Comparison of ENCODE assay signal across 8 cellular contexts in genomic region chr12:89524201-89525001, GRCh38. TPM values are rescaled to one million over a fixed set of nuclear protein-coding genes. Genes with fewer than 3 reads are reported as not detected.
DNase-seq lines count a peak whose midpoint lies in the region; ATAC-seq, FAIRE-seq and TF ChIP-seq lines count a peak whose summit lies in the region.

TSS of gene GALNT4 (minus strand) at chr12:89524796. CDS start at chr12:89524549, 247 bp downstream.

- WGBS in pancreas, 2 donors: 1% methylated on average over 41 of the region's 41 CpGs
- 1 to 2% methylated on average over 41 of the region's 41 CpGs for WGBS in tibial nerve, 2 donors

- H3K27me3 ChIP-seq in Karpas-422 (ENCODE audit: low read length) (no peaks in the 10 kb centered on the region), pancreas (no peaks in the 10 kb centered on the region), tibial nerve (no peaks in the 10 kb centered on the region)

- peak within 1 kb of the TSS; percentile 99 for H2AFZ ChIP-seq in Karpas-422 (ENCODE audit: low read length)

- peaks cover 27% of the 10 kb centered on the region for H3K36me3 Mint-ChIP-seq in activated naive CD8-positive, alpha-beta T cell treated with anti-CD3 and anti-CD28 coated beads for 36 hours

- peak within 1 kb of the TSS; percentile 91 for H3K4me3 Mint-ChIP-seq in activated naive CD8-positive, alpha-beta T cell treated with anti-CD3 and anti-CD28 coated beads for 36 hours

- peak within 1 kb of the TSS; percentile 93 for H3K27ac Mint-ChIP-seq in activated naive CD8-positive, alpha-beta T cell treated with anti-CD3 and anti-CD28 coated beads for 36 hours

- peaks cover 35% of the 10 kb centered on the region for H3K4me1 Mint-ChIP-seq in activated naive CD8-positive, alpha-beta T cell treated with anti-CD3 and anti-CD28 coated beads for 36 hours

- peak; percentile 69 for DNase-seq in GF-D8 (lab: John Stamatoyannopoulos, UW)
- DNase-seq in Karpas-422: peak; percentile 94
- peak; percentile 1 for DNase-seq in SKM-1 (lab: John Stamatoyannopoulos, UW; ENCODE audit: unreplicated experiment)
- peak; percentile 77 for DNase-seq in activated naive CD8-positive, alpha-beta T cell treated with anti-CD3 and anti-CD28 coated beads for 36 hours
- DNase-seq in Right ventricle myocardium inferior (ENCODE audit: missing footprints): peak; percentile 94
- peak; percentile 86 to 93 (median 88) for DNase-seq in pancreas
- peak; percentile 76 to 85 for DNase-seq in tibial nerve (ENCODE audit: low spot score in 2 of 2)

- ATAC-seq in GM21786 (IDR thresholded peaks at IDR 0.05; ENCODE audit: unreplicated experiment): peak; percentile 76
- ATAC-seq in Right ventricle myocardium inferior: peak; percentile 96
- peak; percentile 88 to 93 (median 91) for ATAC-seq in pancreas

- H3K4me3 ChIP-seq in Karpas-422 (ENCODE audit: low read length) (peak within 1 kb of the TSS; percentile 84), pancreas (peak within 1 kb of the TSS; percentile 77 to 99 (median 94)), tibial nerve (peak within 1 kb of the TSS; percentile 79 to 98 (median 88))

- peak within 1 kb of the TSS; percentile 83 for H3K4me2 ChIP-seq in Karpas-422 (ENCODE audit: low read depth, low read length, poor library complexity, severe bottlenecking)

- H3K79me2 ChIP-seq in Karpas-422 (ENCODE audit: low read length): peaks cover 47% of the 10 kb centered on the region

- FAIRE-seq in pancreas (lab: Jason Lieb, UNC): no peak

- no peaks in the 10 kb centered on the region for H4K20me1 ChIP-seq in Karpas-422 (ENCODE audit: insufficient read depth, low read depth, low read length)

- peak in 1 of 2 donors; percentile 87 for TF ChIP-seq EP300 in tibial nerve (IDR thresholded peaks at IDR 0.05)

- H3K27ac ChIP-seq in Karpas-422 (ENCODE audit: low read length) (peak within 1 kb of the TSS; percentile 56), pancreas (peak within 1 kb of the TSS; percentile 77 to 93 (median 88)), tibial nerve (peak within 1 kb of the TSS; percentile 71 to 95 (median 92))

- peak in 1 of 2 donors; percentile 67 for TF ChIP-seq POLR2A in tibial nerve (IDR thresholded peaks at IDR 0.05)

- H3K4me1 ChIP-seq in Karpas-422 (ENCODE audit: low read length) (peaks cover 56% of the 10 kb centered on the region), pancreas (peaks cover 8 to 48% (median 35%) of the 10 kb centered on the region in 3 donors), tibial nerve (peaks cover 0 to 64% (median 26%) of the 10 kb centered on the region in 4 donors)

- TF ChIP-seq CTCF in pancreas (IDR thresholded peaks at IDR 0.05) (peak; percentile 46 to 58 (median 54)), tibial nerve (IDR thresholded peaks at IDR 0.05) (peak; percentile 63 to 86 (median 72))

- no peaks in the 10 kb centered on the region for H3K9me2 ChIP-seq in Karpas-422 (replicated peaks; ENCODE audit: insufficient read depth, low read length)

- H3K9me3 Mint-ChIP-seq in activated naive CD8-positive, alpha-beta T cell treated with anti-CD3 and anti-CD28 coated beads for 36 hours: no peaks in the 10 kb centered on the region

- no peaks in the 10 kb centered on the region for H3K27me3 Mint-ChIP-seq in activated naive CD8-positive, alpha-beta T cell treated with anti-CD3 and anti-CD28 coated beads for 36 hours

- peak within 1 kb of the TSS; percentile 82 for H3K9ac ChIP-seq in Karpas-422 (ENCODE audit: low read length)

- H3K36me3 ChIP-seq in Karpas-422 (ENCODE audit: insufficient read depth, low read length) (0 out of 2 replicates have a peak, but pooled peaks cover 13% of the 10 kb centered on the region), pancreas (no peaks in the 10 kb centered on the region), tibial nerve (no peaks in the 10 kb centered on the region)

- H3K9me3 ChIP-seq in Karpas-422 (ENCODE audit: low read length) (no peaks in the 10 kb centered on the region), pancreas (no peaks in the 10 kb centered on the region), tibial nerve (no peaks in the 10 kb centered on the region)

- intact Hi-C loops in Right ventricle myocardium inferior (cut with DNase I) (loop anchor here (2.0 to 10.0 kb wide), 2 partner anchors 54 to 170 kb away; partner anchors contain the start of gene DUSP6), pancreas (cut with DNase I) (loop anchor here in 2 of 3 donors (5.0 to 10.0 kb wide), 3 partner anchors 52 to 500 kb away; no protein-coding TSS in a partner anchor)

RNA-seq across cellular contexts. Expression of gene GALNT4, which starts in this region (rescaled TPM):
- 7.1 and 7.3 TPM in 2 replicates for total RNA-seq in Karpas-422 (2014; rRNA removed; shearing (Covaris generic); ENCODE audit: low replicate concordance)
- total RNA-seq in activated naive CD8-positive, alpha-beta T cell treated with anti-CD3 and anti-CD28 coated beads for 36 hours: 1 to 10 TPM; 5.4 to 5.7 TPM
- 2.3 TPM for total RNA-seq in Right ventricle myocardium inferior
- 10 to 100 TPM in 1 of 6 donors, 1 to 10 TPM in 5; 3.2 to 15.8 (median 6.5) TPM for total RNA-seq in pancreas
- 1 to 10 TPM; 2.6 to 4.3 TPM for polyA plus RNA-seq in pancreas
- 1 to 10 TPM; 2.7 to 5.9 (median 5.0) TPM for total RNA-seq in tibial nerve

Comparison
In these comparisons a context has a peak if more than half of its experiments do, and no peak if none do; other contexts are left out.
1. Peak in every context shown above with its lines: DNase-seq, ATAC-seq, H3K4me3 ChIP-seq and H3K27ac ChIP-seq.
2. DNase-seq: peak in every context shown above with its lines; median percentile 94 in Karpas-422; 94 in Right ventricle myocardium inferior; 88 in pancreas; 80 in tibial nerve; 77 in activated naive CD8-positive, alpha-beta T cell treated with anti-CD3 and anti-CD28 coated beads for 36 hours; 69 in GF-D8; 1 in SKM-1.